In genomic region chr9:112819635-112820496, GRCh38 we compare ENCODE assay signal across 8 cellular contexts.
DNase-seq lines count a peak whose midpoint lies in the region; ATAC-seq and TF ChIP-seq lines count a peak whose summit lies in the region.

No MANE protein-coding gene starts in this region.

- H3K27me3 ChIP-seq in left lung = no peaks in the 10 kb centered on the region
- no peaks in the 10 kb centered on the region for H3K27me3 ChIP-seq in aorta (ENCODE audit: control insufficient read depth in 1 of 2, insufficient read depth in 2 of 2, low read length in 1 of 2)

- H3K36me3 ChIP-seq in left lung (peaks cover 0 to 19% of the 10 kb centered on the region in 2 donors), aorta (ENCODE audit: control insufficient read depth in 1 of 2, insufficient read depth in 2 of 2, low read length in 1 of 2) (no peaks in the 10 kb centered on the region)

- intact Hi-C loops in left lung (cut with DNase I) (loop anchor here in 1 of 2 donors (10.0 kb wide), 1 partner anchor 75 kb away; no protein-coding TSS in a partner anchor), aorta (cut with DNase I) (loop anchor here (2.0 to 5.0 kb wide), 3 partner anchors 68 to 103 kb away; partner anchors contain the start of genes SNX30 (in 2 of the 2) and INIP (in 1 of the 2))

- TF ChIP-seq CTCF in GM12864 (IDR thresholded peaks at IDR 0.05; ENCODE audit: low read depth, low read length, missing control alignments) (peak; percentile 81), left lung (IDR thresholded peaks at IDR 0.05) (peak; percentile 48 to 59)

- ATAC-seq in HG03442 (IDR thresholded peaks at IDR 0.05; ENCODE audit: unreplicated experiment) (peak; percentile 60), left lung (peak; percentile 86), aorta (ENCODE audit: low FRiP score) (peak; percentile 85)

- H3K27ac ChIP-seq in left lung (no peak overlapping the region), aorta (ENCODE audit: low read depth in 1 of 2, low read length in 2 of 2) (no peak overlapping the region)

- no peaks in the 10 kb centered on the region for H3K9me3 ChIP-seq in left lung
- H3K9me3 ChIP-seq in aorta (ENCODE audit: control insufficient read depth, low read length) = no peaks in the 10 kb centered on the region

- DNase-seq in ACHN (peak; percentile 74), GM12864 (ENCODE audit: low read depth) (no peak), NCI-H69 (lab: John Stamatoyannopoulos, UW) (peak; percentile 77), cerebellar cortex (ENCODE audit: low spot score) (peak; percentile 93), left lung (peak in 1 of 2 donors; percentile 47), aorta (peak; percentile 68 to 76)
- DNase-seq in stimulated activated CD4-positive, alpha-beta T cell treated with anti-CD3 and anti-CD28 coated beads, Interleukin-4, amount 100 ng/mL, for 1 hour = no peak

- H3K4me1 ChIP-seq in left lung = peaks cover 18 to 34% of the 10 kb centered on the region in 2 donors
- H3K4me1 ChIP-seq in aorta (ENCODE audit: control insufficient read depth in 1 of 2, insufficient read depth in 2 of 2, low read length in 2 of 2) = peaks cover 0 to 3% of the 10 kb centered on the region in 2 donors

- in situ Hi-C loops in ACHN (cut with HindIII; ENCODE audit: low pct_ligation_motif_present, low pct_unique_long_range_greater_than_20kb, low sequenced_read_pairs) = no loop called here

- 3 to 8% methylated on average over 7 of the region's 7 CpGs for WGBS in aorta, 2 donors

- no peak overlapping the region for H3K4me3 ChIP-seq in GM12864 (ENCODE audit: low read depth, low read length)
- no peak overlapping the region for H3K4me3 ChIP-seq in left lung
- no peak overlapping the region for H3K4me3 ChIP-seq in aorta (ENCODE audit: low read length in 2 of 2)

Comparison
In these comparisons a context has a peak if more than half of its experiments do, and no peak if none do; other contexts are left out.
1. DNase-seq: peak in ACHN (single experiment), NCI-H69 (single experiment), cerebellar cortex (single experiment) and aorta (2 of 2); none in GM12864 (single experiment) and stimulated activated CD4-positive, alpha-beta T cell treated with anti-CD3 and anti-CD28 coated beads, Interleukin-4, amount 100 ng/mL, for 1 hour (single experiment).
2. Peak in every context shown above with its lines, with median percentiles within 50 percentile points of each other: ATAC-seq.